In the genomic region with DNA sequence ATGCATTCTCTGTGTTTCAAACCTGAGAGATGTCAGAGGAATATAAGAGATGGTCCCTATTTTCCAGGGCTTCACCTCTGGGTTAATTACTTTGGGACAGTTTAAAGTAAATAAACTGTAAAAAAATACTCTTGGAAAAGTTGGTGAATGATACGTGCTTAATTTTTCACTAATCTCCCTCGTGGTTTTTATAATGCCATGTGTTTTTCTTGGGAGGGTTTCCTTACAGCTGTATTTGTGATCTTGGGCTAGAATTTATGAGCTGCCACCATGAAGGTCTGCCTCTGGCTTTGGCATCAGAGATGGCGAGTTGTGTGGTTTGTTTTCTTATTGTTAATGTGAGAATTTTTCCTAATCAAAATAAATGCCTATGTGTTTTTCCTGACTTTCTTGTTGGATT, we compare ENCODE assay signal across 24 cellular contexts.
"Had no signal": no experiment of that assay in that cellular context is flagged by ENCODE, and none has a peak within 500 bp of the region (broad histone marks: within the 10 kb centered on the region; RNA-seq: fewer than 3 reads in every experiment).

No MANE protein-coding gene starts in this region.

- DNase-seq: dermis blood vessel endothelial cell; dorsolateral prefrontal cortex; effector CD4-positive, alpha-beta T cell; effector memory CD4-positive, alpha-beta T cell; foreskin keratinocyte; glutamatergic neuron; head of caudate nucleus; hypothalamus; immature natural killer cell; islet precursor cell; kidney; kidney glomerular epithelial cell; left colon; left lung; left ventricle myocardium superior; lower lobe of right lung; mesenchymal stem cell; mucosa of descending colon; naive B cell; naive thymus-derived CD8-positive, alpha-beta T cell had no signal

- ATAC-seq: foreskin keratinocyte; gastroesophageal sphincter; left colon; left lung; left ventricle myocardium superior; lower lobe of right lung; mucosa of descending colon; naive thymus-derived CD8-positive, alpha-beta T cell had no signal

- FAIRE-seq: colon, endothelial cell of umbilical vein, frontal cortex, kidney had no signal
